1 cellular context compared by ENCODE assay signal in the genomic region with DNA sequence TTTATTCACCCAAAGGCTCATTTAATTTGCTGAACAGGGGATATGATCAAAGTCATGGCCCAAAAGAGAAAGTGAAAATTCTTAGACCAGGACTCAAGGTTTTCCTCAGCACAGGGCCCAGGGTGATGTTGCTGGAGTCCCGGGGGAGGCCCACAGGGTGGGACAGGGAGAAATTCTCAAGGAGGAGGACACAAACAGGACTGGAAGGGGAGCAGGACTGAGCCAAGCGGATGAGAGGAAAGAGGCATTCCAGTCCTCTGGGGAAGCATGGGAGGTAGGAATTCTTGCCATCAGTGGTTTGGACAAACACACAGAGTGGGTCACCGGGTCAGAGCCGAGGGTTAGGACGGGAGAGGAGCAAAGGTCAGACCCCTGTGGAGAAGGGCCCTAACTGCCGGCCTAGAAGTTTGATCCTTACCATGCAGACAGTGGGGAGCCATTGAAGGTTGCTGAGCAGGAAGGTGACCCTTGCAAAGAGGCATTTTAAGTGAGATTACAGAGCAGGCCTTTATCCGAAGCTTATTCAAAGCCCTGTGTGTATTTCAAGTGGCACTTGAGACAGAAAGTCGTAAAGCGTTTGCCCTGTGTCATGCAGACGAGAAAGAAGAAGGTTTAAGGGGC.
TF ChIP-seq lines count a peak whose summit lies in the region.

No MANE protein-coding gene starts in this region.

TF ChIP-seq in HepG2, 621 proteins besides CTCF, POLR2A, EP300 and RAD21 (continued from another document and continues in another):
- TF ChIP-seq PRDM15 (CRISPR knock-in tag; IDR thresholded peaks at IDR 0.05) = peak; percentile 57; the same call in 1 of the 2 replicates
- TF ChIP-seq ZNF18 (CRISPR knock-in tag; IDR thresholded peaks at IDR 0.05; ENCODE audit: insufficient replicate concordance) = no peak
- TF ChIP-seq HNRNPLL (IDR thresholded peaks at IDR 0.05; ENCODE audit: low read depth, low read length, poor library complexity, severe bottlenecking) = no peak
- TF ChIP-seq, protein P1, sequence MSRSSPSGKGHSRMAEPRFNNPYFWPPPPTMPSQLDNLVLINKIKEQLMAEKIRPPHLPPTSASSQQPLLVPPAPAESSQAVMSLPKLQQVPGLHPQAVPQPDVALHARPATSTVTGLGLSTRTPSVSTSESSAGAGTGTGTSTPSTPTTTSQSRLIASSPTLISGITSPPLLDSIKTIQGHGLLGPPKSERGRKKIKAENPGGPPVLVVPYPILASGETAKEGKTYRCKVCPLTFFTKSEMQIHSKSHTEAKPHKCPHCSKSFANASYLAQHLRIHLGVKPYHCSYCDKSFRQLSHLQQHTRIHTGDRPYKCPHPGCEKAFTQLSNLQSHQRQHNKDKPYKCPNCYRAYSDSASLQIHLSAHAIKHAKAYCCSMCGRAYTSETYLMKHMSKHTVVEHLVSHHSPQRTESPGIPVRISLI (CRISPR knock-in tag; IDR thresholded peaks at IDR 0.05; ENCODE audit: borderline replicate concordance) = peak; percentile 38; the same call in 1 of the 2 replicates
- TF ChIP-seq ZNF34 (CRISPR knock-in tag; IDR thresholded peaks at IDR 0.05; ENCODE audit: borderline replicate concordance) = no peak
- TF ChIP-seq ARHGAP35 (CRISPR knock-in tag; IDR thresholded peaks at IDR 0.05; ENCODE audit: borderline replicate concordance) = no peak
- TF ChIP-seq, protein P2, sequence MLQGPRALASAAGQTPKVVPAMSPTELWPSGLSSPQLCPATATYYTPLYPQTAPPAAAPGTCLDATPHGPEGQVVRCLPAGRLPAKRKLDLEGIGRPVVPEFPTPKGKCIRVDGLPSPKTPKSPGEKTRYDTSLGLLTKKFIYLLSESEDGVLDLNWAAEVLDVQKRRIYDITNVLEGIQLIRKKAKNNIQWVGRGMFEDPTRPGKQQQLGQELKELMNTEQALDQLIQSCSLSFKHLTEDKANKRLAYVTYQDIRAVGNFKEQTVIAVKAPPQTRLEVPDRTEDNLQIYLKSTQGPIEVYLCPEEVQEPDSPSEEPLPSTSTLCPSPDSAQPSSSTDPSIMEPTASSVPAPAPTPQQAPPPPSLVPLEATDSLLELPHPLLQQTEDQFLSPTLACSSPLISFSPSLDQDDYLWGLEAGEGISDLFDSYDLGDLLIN (CRISPR knock-in tag; IDR thresholded peaks at IDR 0.05; ENCODE audit: borderline replicate concordance) = no peak
- TF ChIP-seq MXD4 (CRISPR knock-in tag; IDR thresholded peaks at IDR 0.05) = 0 out of 2 replicates have a peak, but pooled peaks have one; percentile 21
- TF ChIP-seq HNF4G (IDR thresholded peaks at IDR 0.05; ENCODE audit: borderline replicate concordance, low read depth, low read length) = peak; percentile 92
- peak; percentile 92 for TF ChIP-seq HNF4G (CRISPR knock-in tag; IDR thresholded peaks at IDR 0.05; ENCODE audit: borderline replicate concordance, low read depth)
- TF ChIP-seq TOE1 (CRISPR knock-in tag; IDR thresholded peaks at IDR 0.05) = no peak
- no peak for TF ChIP-seq GATA4 (IDR thresholded peaks at IDR 0.05; ENCODE audit: borderline replicate concordance, low read depth)
- no peak for TF ChIP-seq MATR3 (CRISPR knock-in tag; IDR thresholded peaks at IDR 0.05)
- no peak for TF ChIP-seq DBP (CRISPR knock-in tag; IDR thresholded peaks at IDR 0.05; ENCODE audit: not compliant biosample characterization)
- TF ChIP-seq ETS1 (CRISPR knock-in tag; IDR thresholded peaks at IDR 0.05) = no peak
- no peak for TF ChIP-seq ZFP37 (CRISPR knock-in tag; IDR thresholded peaks at IDR 0.05; ENCODE audit: borderline replicate concordance)
- no peak for TF ChIP-seq NFE2L2 (IDR thresholded peaks at IDR 0.05; ENCODE audit: low read length)
- TF ChIP-seq ZSCAN29 (CRISPR knock-in tag; conservative IDR thresholded peaks at IDR 0.05) = 0 out of 2 replicates have a peak, but pooled peaks have one; percentile 47
- peak; percentile 89 for TF ChIP-seq ZNF12 (CRISPR knock-in tag; IDR thresholded peaks at IDR 0.05)
- no peak for TF ChIP-seq PHF5A (CRISPR knock-in tag; IDR thresholded peaks at IDR 0.05; ENCODE audit: low read depth, unreplicated experiment)
- TF ChIP-seq ZNF574 (CRISPR knock-in tag; IDR thresholded peaks at IDR 0.05) = peak; percentile 51; the same call in 1 of the 2 replicates
- TF ChIP-seq POLR2G (IDR thresholded peaks at IDR 0.05; ENCODE audit: low read depth, low read length) = no peak
- TF ChIP-seq, protein P3, sequence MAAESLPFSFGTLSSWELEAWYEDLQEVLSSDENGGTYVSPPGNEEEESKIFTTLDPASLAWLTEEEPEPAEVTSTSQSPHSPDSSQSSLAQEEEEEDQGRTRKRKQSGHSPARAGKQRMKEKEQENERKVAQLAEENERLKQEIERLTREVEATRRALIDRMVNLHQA (CRISPR knock-in tag; IDR thresholded peaks at IDR 0.05) = no peak
- 0 out of 2 replicates have a peak, but pooled peaks have one; percentile 27 for TF ChIP-seq ARNTL (CRISPR knock-in tag; IDR thresholded peaks at IDR 0.05)
- peak; percentile 48; the same call in 1 of the 2 replicates for TF ChIP-seq ZNF264 (CRISPR knock-in tag; IDR thresholded peaks at IDR 0.05)
- no peak for TF ChIP-seq ZNF652 (CRISPR knock-in tag; IDR thresholded peaks at IDR 0.05; ENCODE audit: borderline replicate concordance, low read depth)
- no peak for TF ChIP-seq NR3C1 (CRISPR knock-in tag; IDR thresholded peaks at IDR 0.05)
- no peak for TF ChIP-seq HMGA1 (CRISPR knock-in tag; conservative IDR thresholded peaks at IDR 0.05)
- no peak for TF ChIP-seq AHR (CRISPR knock-in tag; IDR thresholded peaks at IDR 0.05)
- TF ChIP-seq POGZ (CRISPR knock-in tag; IDR thresholded peaks at IDR 0.05) = no peak; the same call in 1 of the 2 replicates
- peak; percentile 90 for TF ChIP-seq RXRB (CRISPR knock-in tag; IDR thresholded peaks at IDR 0.05; ENCODE audit: borderline replicate concordance)
- TF ChIP-seq ZNF280D (CRISPR knock-in tag; IDR thresholded peaks at IDR 0.05) = 0 out of 2 replicates have a peak, but pooled peaks have one; percentile 31
- TF ChIP-seq, protein P4, sequence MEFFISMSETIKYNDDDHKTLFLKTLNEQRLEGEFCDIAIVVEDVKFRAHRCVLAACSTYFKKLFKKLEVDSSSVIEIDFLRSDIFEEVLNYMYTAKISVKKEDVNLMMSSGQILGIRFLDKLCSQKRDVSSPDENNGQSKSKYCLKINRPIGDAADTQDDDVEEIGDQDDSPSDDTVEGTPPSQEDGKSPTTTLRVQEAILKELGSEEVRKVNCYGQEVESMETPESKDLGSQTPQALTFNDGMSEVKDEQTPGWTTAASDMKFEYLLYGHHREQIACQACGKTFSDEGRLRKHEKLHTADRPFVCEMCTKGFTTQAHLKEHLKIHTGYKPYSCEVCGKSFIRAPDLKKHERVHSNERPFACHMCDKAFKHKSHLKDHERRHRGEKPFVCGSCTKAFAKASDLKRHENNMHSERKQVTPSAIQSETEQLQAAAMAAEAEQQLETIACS (CRISPR knock-in tag; IDR thresholded peaks at IDR 0.05) = no peak
- TF ChIP-seq HDAC1 (CRISPR knock-in tag; IDR thresholded peaks at IDR 0.05) = peak; percentile 79
- 0 out of 2 replicates have a peak, but pooled peaks have one; percentile 42 for TF ChIP-seq ZNF276 (CRISPR knock-in tag; IDR thresholded peaks at IDR 0.05; ENCODE audit: low read depth)
